1 cellular context compared by ENCODE assay signal in the genomic region with DNA sequence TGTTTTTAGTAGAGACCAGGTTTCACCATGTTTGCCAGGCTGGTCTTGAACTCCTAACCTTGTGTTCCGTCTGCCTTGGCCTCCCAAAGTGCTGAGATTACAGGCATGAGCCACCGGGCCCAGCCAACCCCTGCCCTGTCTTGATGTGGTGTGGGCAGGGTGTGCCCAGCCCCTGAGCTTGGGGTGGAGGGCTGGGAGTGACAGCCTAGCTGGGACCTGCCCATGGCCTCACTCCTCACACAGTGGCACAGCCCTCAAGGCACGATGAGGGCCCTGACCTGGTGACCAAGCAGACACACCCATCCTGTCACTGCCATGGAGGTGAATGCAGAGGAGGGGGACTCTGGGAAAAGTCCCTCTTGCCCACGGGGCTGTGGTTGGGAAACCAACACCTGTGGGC.
TF ChIP-seq lines count a peak whose summit lies in the region.

No MANE protein-coding gene starts in this region.

TF ChIP-seq in HepG2, 621 proteins besides CTCF, POLR2A, EP300 and RAD21:
- TF ChIP-seq SPEN (CRISPR knock-in tag; IDR thresholded peaks at IDR 0.05; ENCODE audit: low read depth) (no peak), NFRKB (IDR thresholded peaks at IDR 0.05) (no peak), TCF7L2 (IDR thresholded peaks at IDR 0.05; ENCODE audit: low read depth, low read length) (no peak), PHF21A (CRISPR knock-in tag; IDR thresholded peaks at IDR 0.05) (no peak), IRX3 (CRISPR knock-in tag; IDR thresholded peaks at IDR 0.05; ENCODE audit: borderline replicate concordance, low read depth) (no peak), ZMAT5 (CRISPR knock-in tag; IDR thresholded peaks at IDR 0.05; ENCODE audit: borderline replicate concordance, low read depth) (no peak), CREM (IDR thresholded peaks at IDR 0.05) (no peak), CREM (CRISPR knock-in tag; IDR thresholded peaks at IDR 0.05) (no peak), TBP (CRISPR knock-in tag; IDR thresholded peaks at IDR 0.05) (no peak), RBM22 (optimal IDR thresholded peaks at IDR 0.05; ENCODE audit: low read length) (no peak), ZNF672 (CRISPR knock-in tag; IDR thresholded peaks at IDR 0.05) (no peak), SNAPC2 (CRISPR knock-in tag; IDR thresholded peaks at IDR 0.05) (no peak), GMEB1 (CRISPR knock-in tag; IDR thresholded peaks at IDR 0.05; ENCODE audit: borderline replicate concordance) (no peak)
- TF ChIP-seq, protein P1, sequence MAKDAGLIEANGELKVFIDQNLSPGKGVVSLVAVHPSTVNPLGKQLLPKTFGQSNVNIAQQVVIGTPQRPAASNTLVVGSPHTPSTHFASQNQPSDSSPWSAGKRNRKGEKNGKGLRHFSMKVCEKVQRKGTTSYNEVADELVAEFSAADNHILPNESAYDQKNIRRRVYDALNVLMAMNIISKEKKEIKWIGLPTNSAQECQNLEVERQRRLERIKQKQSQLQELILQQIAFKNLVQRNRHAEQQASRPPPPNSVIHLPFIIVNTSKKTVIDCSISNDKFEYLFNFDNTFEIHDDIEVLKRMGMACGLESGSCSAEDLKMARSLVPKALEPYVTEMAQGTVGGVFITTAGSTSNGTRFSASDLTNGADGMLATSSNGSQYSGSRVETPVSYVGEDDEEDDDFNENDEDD (CRISPR knock-in tag; IDR thresholded peaks at IDR 0.05; ENCODE audit: borderline replicate concordance) = no peak
